8 cellular contexts compared by ENCODE assay signal in genomic region chr18:35050004-35050623, GRCh38. TPM values are rescaled to one million over a fixed set of nuclear protein-coding genes. Genes with fewer than 3 reads are reported as not detected.
A peak's percentile ranks its signal among the peaks of the same experiment; 100 is the strongest.
DNase-seq lines count a peak whose midpoint lies in the region; ATAC-seq and TF ChIP-seq lines count a peak whose summit lies in the region.

No MANE protein-coding gene starts in this region.

- no peak for DNase-seq in CD4-positive, alpha-beta T cell
- DNase-seq in left lobe of liver (ENCODE audit: low spot score) (no peak), cerebellar nuclear complex (lab: John Stamatoyannopoulos, UW) (no peak), NCI-H2196 treated with DMSO at 0.1 percent for 48 hours (lab: John Stamatoyannopoulos, UW; ENCODE audit: unreplicated experiment) (no peak)

- no peaks in the 10 kb centered on the region for H3K9me2 ChIP-seq in OCI-LY1 (ENCODE audit: low read depth, low read length)

- H3K36me3 Mint-ChIP-seq in CD4-positive, alpha-beta T cell (ENCODE audit: low read depth), result peaks cover 3% of the 10 kb centered on the region

- H3K27ac ChIP-seq in CD4-positive, alpha-beta T cell (ENCODE audit: low read depth, low read length), result no peak overlapping the region
- peak overlapping the region; percentile 80 for H3K27ac ChIP-seq in OCI-LY1 (ENCODE audit: low read depth, low read length, poor library complexity, severe bottlenecking)

- H3K36me3 ChIP-seq in OCI-LY1 (ENCODE audit: insufficient read depth, low read length), result peaks cover 14% of the 10 kb centered on the region

- peak overlapping the region; percentile 83 for H3K4me3 Mint-ChIP-seq in CD4-positive, alpha-beta T cell

- peak; percentile 15 for ATAC-seq in CD4-positive, alpha-beta T cell (ENCODE audit: poor library complexity)
- ATAC-seq in GM21390 (IDR thresholded peaks at IDR 0.05; ENCODE audit: unreplicated experiment), result peak; percentile 44
- ATAC-seq in left lobe of liver, result peak; percentile 48
- no peak for ATAC-seq in esophagus mucosa
- ATAC-seq in HG02571 (IDR thresholded peaks at IDR 0.05; ENCODE audit: unreplicated experiment), result no peak

- H3K4me3 ChIP-seq in OCI-LY1 (ENCODE audit: low read depth, low read length, poor library complexity, severe bottlenecking), result peak overlapping the region; percentile 40

- peak overlapping the region; percentile 37; the same call in 1 of the 2 replicates for H3K9ac ChIP-seq in OCI-LY1 (ENCODE audit: low read length)

- peaks cover 54% of the 10 kb centered on the region for H3K4me1 ChIP-seq in OCI-LY1 (ENCODE audit: insufficient read depth, low read length, severe bottlenecking)

- H3K27me3 ChIP-seq in CD4-positive, alpha-beta T cell (ENCODE audit: control insufficient read depth, insufficient read depth, low read length), result no peaks in the 10 kb centered on the region
- H3K27me3 ChIP-seq in OCI-LY1 (ENCODE audit: insufficient read depth, low read length), result no peaks in the 10 kb centered on the region

- H4K20me1 ChIP-seq in OCI-LY1 (ENCODE audit: insufficient read depth, low read length), result no peaks in the 10 kb centered on the region

- no peak for TF ChIP-seq CTCF in CD4-positive, alpha-beta T cell (IDR thresholded peaks at IDR 0.05)
- no peak for TF ChIP-seq CTCF in OCI-LY1 (IDR thresholded peaks at IDR 0.05; ENCODE audit: low read length)

- no peaks in the 10 kb centered on the region for H3K27me3 Mint-ChIP-seq in CD4-positive, alpha-beta T cell

- intact Hi-C loops in CD4-positive, alpha-beta T cell (cut with DNase I, micrococcal nuclease), result loop anchor here in 1 of 2 experiments (10.0 kb wide), 1 partner anchor 925 kb away; the partner anchor contains the start of gene RMP24

- peaks cover 88% of the 10 kb centered on the region for H3K4me1 Mint-ChIP-seq in CD4-positive, alpha-beta T cell (ENCODE audit: low read depth)

- peak overlapping the region; percentile 67 for H3K4me2 ChIP-seq in OCI-LY1 (ENCODE audit: low read length)

- no peaks in the 10 kb centered on the region for H3F3A ChIP-seq in OCI-LY1 (ENCODE audit: insufficient read depth, low read length)

- CTCF ChIA-PET in CD4-positive, alpha-beta T cell (lab: Charles Lee), result interaction anchor here (1.8 kb wide), 1 partner anchor 9 kb away, joined by 4 read pairs; the partner anchor contains the start of gene MAPRE2

- POLR2A ChIA-PET in CD4-positive, alpha-beta T cell (lab: Charles Lee), result interaction anchor here (1.2 to 2.3 kb wide), 4 partner anchors 9 to 23 kb away, joined by 3 to 13 read pairs (median 8); partner anchors contain the start of gene MAPRE2

- no peak overlapping the region for H2AFZ ChIP-seq in OCI-LY1 (ENCODE audit: low read length)

- H3K79me2 ChIP-seq in OCI-LY1 (ENCODE audit: insufficient read depth, low read length), result peaks cover 100% of the 10 kb centered on the region

- H3K9me3 ChIP-seq in CD4-positive, alpha-beta T cell (ENCODE audit: control insufficient read depth, low read length), result no peaks in the 10 kb centered on the region
- H3K9me3 ChIP-seq in OCI-LY1 (ENCODE audit: low read length), result no peaks in the 10 kb centered on the region

- no peaks in the 10 kb centered on the region for H3K9me3 Mint-ChIP-seq in CD4-positive, alpha-beta T cell

- peak overlapping the region; percentile 83 for H3K27ac Mint-ChIP-seq in CD4-positive, alpha-beta T cell

RNA-seq across cellular contexts. Expression of gene MAPRE2, which starts 8.9 kb away (rescaled TPM):
- total RNA-seq in CD4-positive, alpha-beta T cell, result 100 to 1,000 TPM; 108 to 112 TPM
- 16.8 TPM for total RNA-seq in left lobe of liver
- total RNA-seq in esophagus mucosa, result 4.5 TPM

Comparison
In these comparisons a context has a peak if more than half of its experiments do, and no peak if none do; other contexts are left out.
1. ATAC-seq: peak in CD4-positive, alpha-beta T cell (single experiment), GM21390 (single experiment) and left lobe of liver (single experiment); none in esophagus mucosa (single experiment) and HG02571 (single experiment).